1 cellular context compared by ENCODE assay signal in genomic region chr2:231648579-231649174, GRCh38.
A peak's percentile ranks its signal among the peaks of the same experiment; 100 is the strongest.
TF ChIP-seq lines count a peak whose summit lies in the region.

No MANE protein-coding gene starts in this region.

TF ChIP-seq in HepG2, 621 proteins besides CTCF, POLR2A, EP300 and RAD21 (continued from another document and continues in another):
- 0 out of 2 replicates have a peak, but pooled peaks have one; percentile 15 for TF ChIP-seq ZBTB33 (CRISPR knock-in tag; IDR thresholded peaks at IDR 0.05)
- TF ChIP-seq ZBTB38 (CRISPR knock-in tag; IDR thresholded peaks at IDR 0.05), result no peak
- no peak for TF ChIP-seq JUND (CRISPR knock-in tag; IDR thresholded peaks at IDR 0.05)
- TF ChIP-seq ZNF710 (CRISPR knock-in tag; IDR thresholded peaks at IDR 0.05; ENCODE audit: borderline replicate concordance), result no peak
- TF ChIP-seq ZNF556 (CRISPR knock-in tag; IDR thresholded peaks at IDR 0.05; ENCODE audit: borderline replicate concordance), result no peak
- TF ChIP-seq REXO4 (CRISPR knock-in tag; IDR thresholded peaks at IDR 0.05; ENCODE audit: borderline replicate concordance), result no peak
- TF ChIP-seq GRHL1 (CRISPR knock-in tag; conservative IDR thresholded peaks at IDR 0.05), result no peak
- TF ChIP-seq TFDP2 (CRISPR knock-in tag; IDR thresholded peaks at IDR 0.05), result no peak
- TF ChIP-seq ZNF124 (CRISPR knock-in tag; IDR thresholded peaks at IDR 0.05), result no peak
- no peak for TF ChIP-seq CSRNP1 (CRISPR knock-in tag; IDR thresholded peaks at IDR 0.05)
- no peak for TF ChIP-seq KAT7 (CRISPR knock-in tag; IDR thresholded peaks at IDR 0.05; ENCODE audit: borderline replicate concordance)
- no peak for TF ChIP-seq PHB2 (IDR thresholded peaks at IDR 0.05; ENCODE audit: partially characterized antibody)
- TF ChIP-seq AKNA (CRISPR knock-in tag; IDR thresholded peaks at IDR 0.05; ENCODE audit: borderline replicate concordance), result no peak
- no peak for TF ChIP-seq FOXK1 (CRISPR knock-in tag; IDR thresholded peaks at IDR 0.05; ENCODE audit: borderline replicate concordance, low read depth)
- no peak for TF ChIP-seq SIN3B (IDR thresholded peaks at IDR 0.05; ENCODE audit: low read length)
- peak; percentile 86 for TF ChIP-seq XRCC5 (optimal IDR thresholded peaks at IDR 0.05; ENCODE audit: low read length)
- no peak for TF ChIP-seq ZXDC (CRISPR knock-in tag; IDR thresholded peaks at IDR 0.05)
- TF ChIP-seq MXD1 (CRISPR knock-in tag; IDR thresholded peaks at IDR 0.05), result no peak
- peak; percentile 37; the same call in 1 of the 2 replicates for TF ChIP-seq ELF3 (CRISPR knock-in tag; IDR thresholded peaks at IDR 0.05)
- TF ChIP-seq ZNF564 (CRISPR knock-in tag; IDR thresholded peaks at IDR 0.05), result no peak
- no peak for TF ChIP-seq AGO1 (IDR thresholded peaks at IDR 0.05; ENCODE audit: low read depth, low read length, poor library complexity, severe bottlenecking)
- no peak for TF ChIP-seq DBP (CRISPR knock-in tag; IDR thresholded peaks at IDR 0.05; ENCODE audit: not compliant biosample characterization)
- TF ChIP-seq MLX (CRISPR knock-in tag; IDR thresholded peaks at IDR 0.05), result no peak
- no peak for TF ChIP-seq IRF2 (CRISPR knock-in tag; IDR thresholded peaks at IDR 0.05)
- TF ChIP-seq ZFP1 (CRISPR knock-in tag; IDR thresholded peaks at IDR 0.05), result no peak
- TF ChIP-seq PATZ1 (CRISPR knock-in tag; IDR thresholded peaks at IDR 0.05), result peak; percentile 54; the same call in 1 of the 2 replicates
- TF ChIP-seq STAG1 (CRISPR knock-in tag; IDR thresholded peaks at IDR 0.05), result peak; percentile 94
- no peak for TF ChIP-seq ZNF883 (CRISPR knock-in tag; IDR thresholded peaks at IDR 0.05; ENCODE audit: not compliant biosample characterization)
- no peak for TF ChIP-seq ZNF205 (CRISPR knock-in tag; IDR thresholded peaks at IDR 0.05)
